ENCODE assay signal across 15 cellular contexts in the genomic region with DNA sequence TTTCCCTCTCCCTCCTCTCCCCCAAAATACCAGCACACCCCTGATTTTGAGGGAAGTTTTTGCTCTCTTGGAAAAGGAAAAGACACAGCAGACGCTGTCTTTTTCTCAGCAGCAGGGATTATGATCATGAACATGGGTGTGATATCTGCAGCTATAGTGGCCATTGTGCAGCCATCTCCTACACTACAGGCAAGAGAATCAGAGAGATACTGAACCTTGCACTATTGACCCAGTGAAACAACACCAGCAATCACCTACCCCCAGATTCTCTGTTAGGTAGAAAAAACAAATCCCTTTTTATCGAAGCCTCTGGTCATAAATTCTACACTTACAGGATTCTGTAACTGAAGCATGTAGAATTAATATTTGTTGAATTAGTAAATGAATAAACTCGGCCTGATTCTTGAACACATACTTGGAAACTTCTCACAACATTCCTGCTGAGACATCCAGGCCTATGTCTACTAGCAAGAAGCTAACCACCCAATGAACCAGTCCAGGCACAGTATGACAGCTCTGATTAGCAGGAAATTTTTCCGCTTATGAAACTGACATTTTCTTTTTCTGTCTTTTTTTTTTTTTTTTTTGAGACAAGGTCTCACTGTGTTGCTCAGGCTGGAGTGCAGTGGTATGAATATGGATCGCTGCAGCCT. TPM values are rescaled to one million over a fixed set of nuclear protein-coding genes. Genes with fewer than 3 reads are reported as not detected.
A peak's percentile ranks its signal among the peaks of the same experiment; 100 is the strongest.
DNase-seq lines count a peak whose midpoint lies in the region; ATAC-seq and TF ChIP-seq lines count a peak whose summit lies in the region.
"Had no signal": no experiment of that assay in that cellular context is flagged by ENCODE, and none has a peak within 500 bp of the region (broad histone marks: within the 10 kb centered on the region; RNA-seq: fewer than 3 reads in every experiment).

No MANE protein-coding gene starts in this region.

- H3K18ac ChIP-seq in neuronal stem cell (ENCODE audit: low read length), result no peak overlapping the region

- ATAC-seq in body of pancreas (no peak), GM19455 (IDR thresholded peaks at IDR 0.05; ENCODE audit: unreplicated experiment) (no peak)
- ATAC-seq: PC-3 had no signal

- no peak overlapping the region for H3K27ac Mint-ChIP-seq in HFFc6
- H3K27ac Mint-ChIP-seq: H9 had no signal

- H2BK15ac ChIP-seq in neuronal stem cell (ENCODE audit: low read length), result no peak overlapping the region

- no peak overlapping the region for H2BK5ac ChIP-seq in neuronal stem cell (ENCODE audit: low read length)

- no peak overlapping the region for H2BK120ac ChIP-seq in neuronal stem cell (ENCODE audit: low read depth, low read length)

- H3K27me3 ChIP-seq in body of pancreas (no peaks in the 10 kb centered on the region), liver (ENCODE audit: control insufficient read depth in 4 of 4, insufficient read depth in 4 of 4, low read length in 3 of 4) (no peaks in the 10 kb centered on the region), neuronal stem cell (ENCODE audit: control insufficient read depth in 3 of 3, insufficient read depth in 3 of 3, low read depth in 1 of 3, low read length in 3 of 3) (peaks cover 0 to 21% (median 0%) of the 10 kb centered on the region in 3 experiments)

- no peaks in the 10 kb centered on the region for H3K36me3 Mint-ChIP-seq in HFFc6 (ENCODE audit: low read depth)

- no peak overlapping the region for H3K4me3 Mint-ChIP-seq in HFFc6
- H3K4me3 Mint-ChIP-seq: H9 had no signal

- TF ChIP-seq RAD21 in liver (IDR thresholded peaks at IDR 0.05), result no peak

- no peak overlapping the region for H3K14ac ChIP-seq in neuronal stem cell (ENCODE audit: low read length)

- no peak for TF ChIP-seq POLR2A in body of pancreas (IDR thresholded peaks at IDR 0.05)

- H3K36me3 ChIP-seq in body of pancreas (replicated peaks in 1 of 2; ENCODE audit: insufficient read depth in 1 of 2, low read depth in 2 of 2) (no peaks in the 10 kb centered on the region), liver (ENCODE audit: control insufficient read depth in 4 of 4, insufficient read depth in 3 of 4, low read depth in 1 of 4, low read length in 3 of 4) (peaks cover 0 to 1% (median 0%) of the 10 kb centered on the region in 4 donors), neuronal stem cell (replicated peaks in 1 of 2; ENCODE audit: control insufficient read depth in 2 of 2, insufficient read depth in 2 of 2, low read length in 2 of 2) (no peaks in the 10 kb centered on the region)

- H3K4me3 ChIP-seq in body of pancreas (no peak overlapping the region), liver (ENCODE audit: low read depth in 1 of 3, low read length in 3 of 3) (no peak overlapping the region), neuronal stem cell (ENCODE audit: low read length in 2 of 2) (no peak overlapping the region)

- H2AFZ ChIP-seq in neuronal stem cell (ENCODE audit: low read length), result no peak overlapping the region

- H3K79me1 ChIP-seq in neuronal stem cell (ENCODE audit: low read depth, low read length), result no peaks in the 10 kb centered on the region

- intact Hi-C loops in body of pancreas (cut with DNase I), result no loop called here

- H3K4me1 Mint-ChIP-seq in HFFc6 (ENCODE audit: low read depth), result peaks cover 33% of the 10 kb centered on the region

- H3K4me1 ChIP-seq in body of pancreas (peaks cover 38% of the 10 kb centered on the region), liver (ENCODE audit: control insufficient read depth in 4 of 4, insufficient read depth in 4 of 4, low read length in 3 of 4) (peaks cover 0 to 10% (median 4%) of the 10 kb centered on the region in 4 donors), neuronal stem cell (ENCODE audit: control insufficient read depth in 2 of 2, insufficient read depth in 1 of 2, low read depth in 1 of 2, low read length in 2 of 2) (no peaks in the 10 kb centered on the region)

- no peak overlapping the region for H3K4me2 ChIP-seq in neuronal stem cell (ENCODE audit: insufficient read depth, low read length, poor library complexity, severe bottlenecking)

- H4K8ac ChIP-seq in neuronal stem cell (ENCODE audit: low read depth, low read length), result no peak overlapping the region

- H3K9me3 ChIP-seq in body of pancreas, result no peaks in the 10 kb centered on the region
- H3K9me3 ChIP-seq in liver (ENCODE audit: control insufficient read depth in 4 of 4, low read length in 3 of 4), result no peaks in the 10 kb centered on the region
- no peaks in the 10 kb centered on the region for H3K9me3 ChIP-seq in neuronal stem cell (replicated peaks in 1 of 2; ENCODE audit: control insufficient read depth in 2 of 2, insufficient read depth in 1 of 2, low read depth in 1 of 2, low read length in 2 of 2)

- WGBS in body of pancreas, 2 donors, result 51 to 57% methylated on average over 5 of the region's 5 CpGs
- WGBS in liver, result 66% methylated on average over 5 of the region's 5 CpGs
- WGBS in neuronal stem cell (ENCODE audit: extremely low coverage in 2 of 2, insufficient read length in 2 of 2, insufficient replicate concordance in 1 of 2), 2 donors, result no CpG with 5 or more reads among the region's 5 CpGs

- H3K23ac ChIP-seq in neuronal stem cell (ENCODE audit: low read depth, low read length, poor library complexity), result no peak overlapping the region

- H3K27ac ChIP-seq in body of pancreas (peak overlapping the region in 3 of 4 donors; percentile 13 to 37 (median 14)), liver (ENCODE audit: low read depth in 1 of 2, low read length in 2 of 2) (no peak overlapping the region), neuronal stem cell (replicated peaks; ENCODE audit: low read length) (no peak overlapping the region)
- H3K27ac ChIP-seq: C4-2B had no signal

- H2BK12ac ChIP-seq in neuronal stem cell (ENCODE audit: low read length), result no peak overlapping the region

- no peak overlapping the region for H2AK5ac ChIP-seq in neuronal stem cell (ENCODE audit: low read depth, low read length)

- DNase-seq in HFFc6, result peak; percentile 30
- no peak for DNase-seq in body of pancreas
- no peak for DNase-seq in NK-92 treated with Interleukin-12 subunit alpha and Interleukin-12 subunit beta, amount 100 ng/mL, for 24 hours (lab: John Stamatoyannopoulos, UW)
- no peak for DNase-seq in neuronal stem cell (ENCODE audit: low spot score)
- no peak for DNase-seq in SKM-1 treated with dmso at 0.1 percent for 144 hours (lab: John Stamatoyannopoulos, UW; ENCODE audit: unreplicated experiment)
- DNase-seq: DMS153, H9, NCI-H1417, NCI-H2029, NCI-H345, NCI-H69, PC-3 had no signal

- H3K27me3 Mint-ChIP-seq in HFFc6 (ENCODE audit: insufficient read depth), result peaks cover 6% of the 10 kb centered on the region; the same call in 1 of the 2 replicates

- H3K9ac ChIP-seq in liver (ENCODE audit: low read depth in 1 of 2, low read length in 2 of 2), result no peak overlapping the region
- H3K9ac ChIP-seq in neuronal stem cell (ENCODE audit: low read depth, low read length, poor library complexity), result no peak overlapping the region

- H3K9me3 Mint-ChIP-seq in HFFc6, result no peaks in the 10 kb centered on the region
- H3K9me3 Mint-ChIP-seq: H9 had no signal

- TF ChIP-seq CTCF in HFFc6 (IDR thresholded peaks at IDR 0.05) (no peak), body of pancreas (IDR thresholded peaks at IDR 0.05) (no peak), liver (IDR thresholded peaks at IDR 0.05; ENCODE audit: low read depth, low read length, missing input control) (no peak)

- no peak overlapping the region for H3K4ac ChIP-seq in neuronal stem cell (ENCODE audit: low read length)

- no peak overlapping the region for H4K91ac ChIP-seq in neuronal stem cell (ENCODE audit: low read depth, low read length, poor library complexity)

TF ChIP-seq in liver, 16 proteins besides CTCF, POLR2A, EP300 and RAD21:
- TF ChIP-seq HNF4G (IDR thresholded peaks at IDR 0.05) (peak; percentile 23), FOXA1 (IDR thresholded peaks at IDR 0.05) (no peak), SP1 (IDR thresholded peaks at IDR 0.05) (peak; percentile 35), TAF1 (conservative IDR thresholded peaks at IDR 0.05) (no peak), HNF4A (conservative IDR thresholded peaks at IDR 0.05) (peak; percentile 73 to 76), JUND (IDR thresholded peaks at IDR 0.05) (peak in 1 of 2 donors; percentile 13), RXRA (IDR thresholded peaks at IDR 0.05) (peak in 1 of 2 donors; percentile 16), YY1 (IDR thresholded peaks at IDR 0.05) (peak; percentile 51)
- TF ChIP-seq, protein P1, sequence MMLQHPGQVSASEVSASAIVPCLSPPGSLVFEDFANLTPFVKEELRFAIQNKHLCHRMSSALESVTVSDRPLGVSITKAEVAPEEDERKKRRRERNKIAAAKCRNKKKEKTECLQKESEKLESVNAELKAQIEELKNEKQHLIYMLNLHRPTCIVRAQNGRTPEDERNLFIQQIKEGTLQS (IDR thresholded peaks at IDR 0.05), result no peak
TF ChIP-seq in liver: peak in this region for 6.

RNA-seq across cellular contexts. Expression of a gene that starts 5.0 kb away (rescaled TPM):
- 100 to 1,000 TPM in 5 of 6 experiments, 10 to 100 TPM in 1; 99.7 to 116 (median 107) TPM for total RNA-seq in HFFc6 (2021; fragmentation: NEBNext Ultra II Directional; extraction: Animal tissue kit (Norgen Biotek cat#: 25700))
- total RNA-seq in body of pancreas (10 to 100 TPM in 1 of 2 donors, 1 to 10 TPM in 1; 9.6 to 35.3 TPM), liver (1 to 10 TPM; 2.1 to 3.2 TPM)
- polyA plus RNA-seq in liver, result 1 to 10 TPM in 1 of 2 donors, under 1 TPM in 1; 0.40 to 1.0 TPM
- 4.6 TPM for polyA plus RNA-seq in neuronal stem cell (2013, experiment 1 of 2)
- 4.6 TPM for polyA plus RNA-seq in neuronal stem cell (2013, experiment 2 of 2)

Comparison
In these comparisons a context has a peak if more than half of its experiments do, and no peak if none do; other contexts are left out.
1. H3K27ac ChIP-seq: peak in body of pancreas (3 of 4); none in liver (0 of 2) and neuronal stem cell (single experiment).